Comparison of ENCODE assay signal across 11 cellular contexts in genomic region chr16:82176204-82176603, GRCh38.
"Had no signal": no experiment of that assay in that cellular context is flagged by ENCODE, and none has a peak within 500 bp of the region (broad histone marks: within the 10 kb centered on the region; RNA-seq: fewer than 3 reads in every experiment).

No MANE protein-coding gene starts in this region.

- H3K9ac ChIP-seq: GM23248 had no signal

- H3K36me3 ChIP-seq: HAP-1 had no signal

- H3K4me3 ChIP-seq: GM23248, GM23338, HAP-1 had no signal

- H3K4me1 ChIP-seq: HAP-1 had no signal

- H3K27ac ChIP-seq: GM23248 had no signal

- H2AFZ ChIP-seq: GM23248, GM23338 had no signal

- H3K4me2 ChIP-seq: GM23338 had no signal

- ATAC-seq: GM23338, HCT116 had no signal

- FAIRE-seq: H1, H54 had no signal

- DNase-seq: GM23248, GOT3, H7, H9, HCEC 1CT, HFFc6 had no signal
